Comparison of ENCODE assay signal across 1 cellular context in the genomic region with DNA sequence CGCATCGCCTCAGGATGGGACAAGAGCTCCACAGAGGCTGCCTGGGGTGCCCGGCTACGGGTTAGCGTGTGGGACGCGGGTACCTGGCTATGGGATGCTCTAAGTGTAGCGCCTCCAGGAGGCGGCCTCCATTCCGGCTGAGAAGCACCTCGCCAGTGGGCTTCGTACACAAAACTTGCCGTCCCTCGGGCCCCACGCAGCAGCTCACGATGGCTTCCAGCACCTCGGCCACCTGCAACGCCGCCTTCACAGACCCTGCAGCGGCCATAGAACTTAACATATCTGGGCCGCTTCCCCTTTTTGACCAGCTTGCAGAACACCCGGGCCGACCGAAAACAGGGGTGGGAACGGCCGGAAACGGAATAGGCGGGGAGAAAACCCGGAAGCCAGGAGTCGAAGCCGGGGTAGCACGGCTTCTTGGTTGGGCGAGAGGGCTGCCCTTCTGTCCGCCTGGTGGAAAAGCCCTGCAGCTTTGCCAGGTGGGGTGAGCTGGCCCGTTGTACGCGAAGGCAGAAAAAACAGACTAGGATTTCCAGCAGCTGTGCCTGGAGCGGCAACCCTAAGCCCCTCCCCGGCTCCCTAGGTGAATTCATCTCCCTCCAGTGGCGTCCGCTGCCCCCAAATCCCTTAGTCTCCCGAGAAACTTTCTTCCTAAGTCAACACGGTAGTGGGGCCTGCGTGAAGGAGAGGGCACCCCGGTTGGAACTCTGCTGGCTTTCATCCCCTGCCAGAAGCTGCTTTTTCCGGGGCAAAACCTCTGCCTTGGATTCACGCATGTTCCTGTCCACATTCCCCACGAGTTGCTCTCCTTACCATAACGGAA.
A peak's percentile ranks its signal among the peaks of the same experiment; 100 is the strongest.
TF ChIP-seq lines count a peak whose summit lies in the region.

A gene (minus strand): TSS at position 337 of the 823 bp plus-strand sequence. CDS start 57 bp downstream, at position 280.

TF ChIP-seq in K562, 482 proteins besides CTCF, POLR2A, EP300 and RAD21 (continued from another document and continues in another):
- TF ChIP-seq, protein P1, sequence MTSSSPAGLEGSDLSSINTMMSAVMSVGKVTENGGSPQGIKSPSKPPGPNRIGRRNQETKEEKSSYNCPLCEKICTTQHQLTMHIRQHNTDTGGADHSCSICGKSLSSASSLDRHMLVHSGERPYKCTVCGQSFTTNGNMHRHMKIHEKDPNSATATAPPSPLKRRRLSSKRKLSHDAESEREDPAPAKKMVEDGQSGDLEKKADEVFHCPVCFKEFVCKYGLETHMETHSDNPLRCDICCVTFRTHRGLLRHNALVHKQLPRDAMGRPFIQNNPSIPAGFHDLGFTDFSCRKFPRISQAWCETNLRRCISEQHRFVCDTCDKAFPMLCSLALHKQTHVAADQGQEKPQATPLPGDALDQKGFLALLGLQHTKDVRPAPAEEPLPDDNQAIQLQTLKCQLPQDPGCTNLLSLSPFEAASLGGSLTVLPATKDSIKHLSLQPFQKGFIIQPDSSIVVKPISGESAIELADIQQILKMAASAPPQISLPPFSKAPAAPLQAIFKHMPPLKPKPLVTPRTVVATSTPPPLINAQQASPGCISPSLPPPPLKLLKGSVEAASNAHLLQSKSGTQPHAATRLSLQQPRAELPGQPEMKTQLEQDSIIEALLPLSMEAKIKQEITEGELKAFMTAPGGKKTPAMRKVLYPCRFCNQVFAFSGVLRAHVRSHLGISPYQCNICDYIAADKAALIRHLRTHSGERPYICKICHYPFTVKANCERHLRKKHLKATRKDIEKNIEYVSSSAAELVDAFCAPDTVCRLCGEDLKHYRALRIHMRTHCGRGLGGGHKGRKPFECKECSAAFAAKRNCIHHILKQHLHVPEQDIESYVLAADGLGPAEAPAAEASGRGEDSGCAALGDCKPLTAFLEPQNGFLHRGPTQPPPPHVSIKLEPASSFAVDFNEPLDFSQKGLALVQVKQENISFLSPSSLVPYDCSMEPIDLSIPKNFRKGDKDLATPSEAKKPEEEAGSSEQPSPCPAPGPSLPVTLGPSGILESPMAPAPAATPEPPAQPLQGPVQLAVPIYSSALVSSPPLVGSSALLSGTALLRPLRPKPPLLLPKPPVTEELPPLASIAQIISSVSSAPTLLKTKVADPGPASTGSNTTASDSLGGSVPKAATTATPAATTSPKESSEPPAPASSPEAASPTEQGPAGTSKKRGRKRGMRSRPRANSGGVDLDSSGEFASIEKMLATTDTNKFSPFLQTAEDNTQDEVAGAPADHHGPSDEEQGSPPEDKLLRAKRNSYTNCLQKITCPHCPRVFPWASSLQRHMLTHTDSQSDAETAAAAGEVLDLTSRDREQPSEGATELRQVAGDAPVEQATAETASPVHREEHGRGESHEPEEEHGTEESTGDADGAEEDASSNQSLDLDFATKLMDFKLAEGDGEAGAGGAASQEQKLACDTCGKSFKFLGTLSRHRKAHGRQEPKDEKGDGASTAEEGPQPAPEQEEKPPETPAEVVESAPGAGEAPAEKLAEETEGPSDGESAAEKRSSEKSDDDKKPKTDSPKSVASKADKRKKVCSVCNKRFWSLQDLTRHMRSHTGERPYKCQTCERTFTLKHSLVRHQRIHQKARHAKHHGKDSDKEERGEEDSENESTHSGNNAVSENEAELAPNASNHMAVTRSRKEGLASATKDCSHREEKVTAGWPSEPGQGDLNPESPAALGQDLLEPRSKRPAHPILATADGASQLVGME (CRISPR knock-in tag; IDR thresholded peaks at IDR 0.05), result peak; percentile 71; the same call in 1 of the 2 replicates
- TF ChIP-seq SRF (CRISPR knock-in tag; IDR thresholded peaks at IDR 0.05) (no peak), TFAM (CRISPR knock-in tag; conservative IDR thresholded peaks at IDR 0.05) (no peak), SIN3B (IDR thresholded peaks at IDR 0.05; ENCODE audit: low read depth) (peak; percentile 93), SMAD1 (IDR thresholded peaks at IDR 0.05; ENCODE audit: low read depth, low read length, partially characterized antibody) (peak; percentile 59), SUPT5H (IDR thresholded peaks at IDR 0.05) (peak; percentile 83), RBM22 (IDR thresholded peaks at IDR 0.05; ENCODE audit: low read depth, low read length, poor library complexity, severe bottlenecking) (peak; percentile 75), TCFL5 (CRISPR knock-in tag; conservative IDR thresholded peaks at IDR 0.05) (no peak), TEAD2 (tag; IDR thresholded peaks at IDR 0.05) (no peak), CEBPB (tag; IDR thresholded peaks at IDR 0.05) (no peak), ZNF644 (tag; IDR thresholded peaks at IDR 0.05; ENCODE audit: low read depth) (0 out of 2 replicates have a peak, but pooled peaks have one; percentile 24), CREBBP (IDR thresholded peaks at IDR 0.05; ENCODE audit: low read depth, low read length) (no peak), ZNF561 (CRISPR knock-in tag; conservative IDR thresholded peaks at IDR 0.05) (no peak), POLR2H (tag; IDR thresholded peaks at IDR 0.05; ENCODE audit: low read depth) (peak; percentile 80), SP1 (CRISPR knock-in tag; IDR thresholded peaks at IDR 0.05) (peak; percentile 64; the same call in 1 of the 2 replicates), HMG20A (CRISPR knock-in tag; conservative IDR thresholded peaks at IDR 0.05) (no peak), SNRNP70 (optimal IDR thresholded peaks at IDR 0.05; ENCODE audit: low read depth, low read length) (no peak), ZEB2 (IDR thresholded peaks at IDR 0.05) (peak; percentile 58; the same call in 1 of the 2 replicates), TAF1 (IDR thresholded peaks at IDR 0.05; ENCODE audit: control insufficient read depth, extremely low read depth, insufficient read depth, low read length, severe bottlenecking) (peak; percentile 89), GABPB2 (CRISPR knock-in tag; conservative IDR thresholded peaks at IDR 0.05) (no peak), POLR2AphosphoS2 (IDR thresholded peaks at IDR 0.05; ENCODE audit: low read length) (peak; percentile 63; the same call in 1 of the 2 replicates), ZKSCAN8 (CRISPR knock-in tag; IDR thresholded peaks at IDR 0.05) (no peak), ZNF79 (CRISPR knock-in tag; IDR thresholded peaks at IDR 0.05; ENCODE audit: low read depth) (no peak), EWSR1 (IDR thresholded peaks at IDR 0.05; ENCODE audit: borderline replicate concordance, low read depth, partially characterized antibody) (no peak), CHD4 (IDR thresholded peaks at IDR 0.05; ENCODE audit: insufficient read depth, insufficient replicate concordance, low read depth, low read length, poor library complexity, severe bottlenecking) (no peak), CTBP1 (IDR thresholded peaks at IDR 0.05; ENCODE audit: borderline replicate concordance) (peak; percentile 94), KLF16 (IDR thresholded peaks at IDR 0.05) (no peak), TARDBP (IDR thresholded peaks at IDR 0.05) (no peak), ELF1 (tag; IDR thresholded peaks at IDR 0.05) (peak; percentile 97)
- TF ChIP-seq, protein P2, sequence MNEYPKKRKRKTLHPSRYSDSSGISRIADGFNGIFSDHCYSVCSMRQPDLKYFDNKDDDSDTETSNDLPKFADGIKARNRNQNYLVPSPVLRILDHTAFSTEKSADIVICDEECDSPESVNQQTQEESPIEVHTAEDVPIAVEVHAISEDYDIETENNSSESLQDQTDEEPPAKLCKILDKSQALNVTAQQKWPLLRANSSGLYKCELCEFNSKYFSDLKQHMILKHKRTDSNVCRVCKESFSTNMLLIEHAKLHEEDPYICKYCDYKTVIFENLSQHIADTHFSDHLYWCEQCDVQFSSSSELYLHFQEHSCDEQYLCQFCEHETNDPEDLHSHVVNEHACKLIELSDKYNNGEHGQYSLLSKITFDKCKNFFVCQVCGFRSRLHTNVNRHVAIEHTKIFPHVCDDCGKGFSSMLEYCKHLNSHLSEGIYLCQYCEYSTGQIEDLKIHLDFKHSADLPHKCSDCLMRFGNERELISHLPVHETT (CRISPR knock-in tag; conservative IDR thresholded peaks at IDR 0.05 in 1 of 2, IDR thresholded peaks at IDR 0.05 in 1 of 2), result peak in 1 of 2 experiments; percentile 54; a peak in 1 of 4 replicates
- TF ChIP-seq, protein P3, sequence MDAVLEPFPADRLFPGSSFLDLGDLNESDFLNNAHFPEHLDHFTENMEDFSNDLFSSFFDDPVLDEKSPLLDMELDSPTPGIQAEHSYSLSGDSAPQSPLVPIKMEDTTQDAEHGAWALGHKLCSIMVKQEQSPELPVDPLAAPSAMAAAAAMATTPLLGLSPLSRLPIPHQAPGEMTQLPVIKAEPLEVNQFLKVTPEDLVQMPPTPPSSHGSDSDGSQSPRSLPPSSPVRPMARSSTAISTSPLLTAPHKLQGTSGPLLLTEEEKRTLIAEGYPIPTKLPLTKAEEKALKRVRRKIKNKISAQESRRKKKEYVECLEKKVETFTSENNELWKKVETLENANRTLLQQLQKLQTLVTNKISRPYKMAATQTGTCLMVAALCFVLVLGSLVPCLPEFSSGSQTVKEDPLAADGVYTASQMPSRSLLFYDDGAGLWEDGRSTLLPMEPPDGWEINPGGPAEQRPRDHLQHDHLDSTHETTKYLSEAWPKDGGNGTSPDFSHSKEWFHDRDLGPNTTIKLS (IDR thresholded peaks at IDR 0.05; ENCODE audit: borderline replicate concordance, low read depth), result peak; percentile 50; the same call in 1 of the 2 replicates
- TF ChIP-seq, protein P4, sequence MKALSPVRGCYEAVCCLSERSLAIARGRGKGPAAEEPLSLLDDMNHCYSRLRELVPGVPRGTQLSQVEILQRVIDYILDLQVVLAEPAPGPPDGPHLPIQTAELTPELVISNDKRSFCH (CRISPR knock-in tag; IDR thresholded peaks at IDR 0.05), result no peak
- TF ChIP-seq, protein P4 (tag; IDR thresholded peaks at IDR 0.05), result no peak
- TF ChIP-seq, protein P5, sequence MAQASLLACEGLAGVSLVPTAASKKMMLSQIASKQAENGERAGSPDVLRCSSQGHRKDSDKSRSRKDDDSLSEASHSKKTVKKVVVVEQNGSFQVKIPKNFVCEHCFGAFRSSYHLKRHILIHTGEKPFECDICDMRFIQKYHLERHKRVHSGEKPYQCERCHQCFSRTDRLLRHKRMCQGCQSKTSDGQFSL (CRISPR knock-in tag; IDR thresholded peaks at IDR 0.05), result no peak
- TF ChIP-seq, protein P5 (tag; IDR thresholded peaks at IDR 0.05), result no peak
- TF ChIP-seq, protein P6, sequence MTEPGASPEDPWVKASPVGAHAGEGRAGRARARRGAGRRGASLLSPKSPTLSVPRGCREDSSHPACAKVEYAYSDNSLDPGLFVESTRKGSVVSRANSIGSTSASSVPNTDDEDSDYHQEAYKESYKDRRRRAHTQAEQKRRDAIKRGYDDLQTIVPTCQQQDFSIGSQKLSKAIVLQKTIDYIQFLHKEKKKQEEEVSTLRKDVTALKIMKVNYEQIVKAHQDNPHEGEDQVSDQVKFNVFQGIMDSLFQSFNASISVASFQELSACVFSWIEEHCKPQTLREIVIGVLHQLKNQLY (CRISPR knock-in tag; conservative IDR thresholded peaks at IDR 0.05), result no peak
- TF ChIP-seq, protein P7, sequence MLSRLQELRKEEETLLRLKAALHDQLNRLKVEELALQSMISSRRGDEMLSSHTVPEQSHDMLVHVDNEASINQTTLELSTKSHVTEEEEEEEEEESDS (CRISPR knock-in tag; IDR thresholded peaks at IDR 0.05), result no peak
- TF ChIP-seq, protein P8, sequence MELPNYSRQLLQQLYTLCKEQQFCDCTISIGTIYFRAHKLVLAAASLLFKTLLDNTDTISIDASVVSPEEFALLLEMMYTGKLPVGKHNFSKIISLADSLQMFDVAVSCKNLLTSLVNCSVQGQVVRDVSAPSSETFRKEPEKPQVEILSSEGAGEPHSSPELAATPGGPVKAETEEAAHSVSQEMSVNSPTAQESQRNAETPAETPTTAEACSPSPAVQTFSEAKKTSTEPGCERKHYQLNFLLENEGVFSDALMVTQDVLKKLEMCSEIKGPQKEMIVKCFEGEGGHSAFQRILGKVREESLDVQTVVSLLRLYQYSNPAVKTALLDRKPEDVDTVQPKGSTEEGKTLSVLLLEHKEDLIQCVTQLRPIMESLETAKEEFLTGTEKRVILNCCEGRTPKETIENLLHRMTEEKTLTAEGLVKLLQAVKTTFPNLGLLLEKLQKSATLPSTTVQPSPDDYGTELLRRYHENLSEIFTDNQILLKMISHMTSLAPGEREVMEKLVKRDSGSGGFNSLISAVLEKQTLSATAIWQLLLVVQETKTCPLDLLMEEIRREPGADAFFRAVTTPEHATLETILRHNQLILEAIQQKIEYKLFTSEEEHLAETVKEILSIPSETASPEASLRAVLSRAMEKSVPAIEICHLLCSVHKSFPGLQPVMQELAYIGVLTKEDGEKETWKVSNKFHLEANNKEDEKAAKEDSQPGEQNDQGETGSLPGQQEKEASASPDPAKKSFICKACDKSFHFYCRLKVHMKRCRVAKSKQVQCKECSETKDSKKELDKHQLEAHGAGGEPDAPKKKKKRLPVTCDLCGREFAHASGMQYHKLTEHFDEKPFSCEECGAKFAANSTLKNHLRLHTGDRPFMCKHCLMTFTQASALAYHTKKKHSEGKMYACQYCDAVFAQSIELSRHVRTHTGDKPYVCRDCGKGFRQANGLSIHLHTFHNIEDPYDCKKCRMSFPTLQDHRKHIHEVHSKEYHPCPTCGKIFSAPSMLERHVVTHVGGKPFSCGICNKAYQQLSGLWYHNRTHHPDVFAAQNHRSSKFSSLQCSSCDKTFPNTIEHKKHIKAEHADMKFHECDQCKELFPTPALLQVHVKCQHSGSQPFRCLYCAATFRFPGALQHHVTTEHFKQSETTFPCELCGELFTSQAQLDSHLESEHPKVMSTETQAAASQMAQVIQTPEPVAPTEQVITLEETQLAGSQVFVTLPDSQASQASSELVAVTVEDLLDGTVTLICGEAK (IDR thresholded peaks at IDR 0.05), result peak; percentile 97
- TF ChIP-seq, protein P8 (CRISPR knock-in tag; IDR thresholded peaks at IDR 0.05), result no peak
